ENCODE assay signal across 21 cellular contexts in the genomic region with DNA sequence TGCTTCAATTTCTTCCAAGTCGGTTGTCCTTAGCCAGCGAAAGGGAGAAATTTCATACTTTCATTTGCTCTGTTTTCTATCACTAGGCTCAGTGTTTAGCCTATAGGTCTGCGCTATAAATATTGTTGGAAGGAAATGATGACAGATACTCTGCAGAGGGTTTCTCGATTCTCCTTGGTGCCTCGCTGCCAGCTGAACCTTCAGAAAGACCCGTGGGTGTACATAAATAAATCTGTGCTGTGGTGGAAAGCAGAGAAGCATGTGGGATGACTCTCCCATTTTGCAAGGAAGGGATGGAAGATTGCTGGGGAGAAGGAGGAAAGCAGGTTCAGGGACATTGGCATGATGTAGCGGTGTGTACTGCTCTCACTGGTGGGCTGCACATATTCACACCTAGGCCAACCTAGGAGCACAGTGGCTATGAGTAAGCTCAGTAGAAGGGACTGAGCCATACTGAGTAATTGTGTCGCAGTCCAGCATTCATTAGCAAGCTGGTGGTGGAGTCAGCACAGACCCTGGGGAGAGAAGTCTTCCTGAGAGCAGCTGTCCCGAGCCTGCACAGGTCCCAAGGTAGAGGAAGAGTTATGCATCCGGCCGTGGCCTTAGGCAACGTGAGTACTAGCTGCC. TPM values are rescaled to one million over a fixed set of nuclear protein-coding genes. Genes with fewer than 3 reads are reported as not detected.
DNase-seq lines count a peak whose midpoint lies in the region; ATAC-seq, FAIRE-seq and TF ChIP-seq lines count a peak whose summit lies in the region.
"Had no signal": no experiment of that assay in that cellular context is flagged by ENCODE, and none has a peak within 500 bp of the region (broad histone marks: within the 10 kb centered on the region; RNA-seq: fewer than 3 reads in every experiment).

No MANE protein-coding gene starts in this region.

- intact Hi-C loops in upper lobe of right lung (cut with DNase I), result no loop called here
- intact Hi-C loops in heart left ventricle (cut with DNase I), result no loop called here

- H3F3A ChIP-seq in smooth muscle cell (ENCODE audit: low read depth), result no peaks in the 10 kb centered on the region

- DNase-seq in foreskin keratinocyte (no peak), smooth muscle cell (lab: John Stamatoyannopoulos, UW; ENCODE audit: unreplicated experiment) (no peak), upper lobe of right lung (no peak), GM12892 (ENCODE audit: insufficient read length) (no peak), heart left ventricle (no peak), DMS114 treated with DMSO at 0.1 percent for 48 hours (lab: John Stamatoyannopoulos, UW; ENCODE audit: unreplicated experiment) (no peak), NCI-H510A treated with DMSO at 0.1 percent for 48 hours (lab: John Stamatoyannopoulos, UW) (no peak)
- DNase-seq: C1 segment of cervical spinal cord; Calu3; CD8-positive, alpha-beta T cell; GDM1; H7; KG1; NCI-H1105; NCI-H2029 treated with DMSO at 0.1 percent for 48 hours; NCI-H2171; NCI-H526; Right ventricle myocardium superior had no signal

- H3K27ac ChIP-seq in foreskin keratinocyte, result no peak overlapping the region
- no peak overlapping the region for H3K27ac ChIP-seq in smooth muscle cell (ENCODE audit: low read depth)
- no peak overlapping the region for H3K27ac ChIP-seq in upper lobe of right lung
- no peak overlapping the region for H3K27ac ChIP-seq in heart left ventricle
- H3K27ac ChIP-seq: HL-60 had no signal

- no peaks in the 10 kb centered on the region for H3K79me2 ChIP-seq in smooth muscle cell (ENCODE audit: low read depth)

- H3K4me2 ChIP-seq in smooth muscle cell, result peak overlapping the region; percentile 56

- TF ChIP-seq POLR2A in GM12892 (IDR thresholded peaks at IDR 0.05; ENCODE audit: low read depth, low read length) (no peak), heart left ventricle (IDR thresholded peaks at IDR 0.05) (no peak)

- H4K20me1 ChIP-seq in smooth muscle cell (ENCODE audit: low read depth), result no peaks in the 10 kb centered on the region

- no peaks in the 10 kb centered on the region for H3K27me3 ChIP-seq in foreskin keratinocyte
- H3K27me3 ChIP-seq in smooth muscle cell (ENCODE audit: low read depth), result no peaks in the 10 kb centered on the region
- H3K27me3 ChIP-seq in upper lobe of right lung, result no peaks in the 10 kb centered on the region
- H3K27me3 ChIP-seq in heart left ventricle, result peaks cover 0 to 20% (median 0%) of the 10 kb centered on the region in 9 donors

- H3K4me1 ChIP-seq in foreskin keratinocyte, result no peaks in the 10 kb centered on the region
- H3K4me1 ChIP-seq in smooth muscle cell (ENCODE audit: low read depth), result no peaks in the 10 kb centered on the region
- no peaks in the 10 kb centered on the region for H3K4me1 ChIP-seq in upper lobe of right lung
- H3K4me1 ChIP-seq in heart left ventricle, result no peaks in the 10 kb centered on the region

- ATAC-seq in HG03442 (IDR thresholded peaks at IDR 0.05; ENCODE audit: unreplicated experiment), result peak; percentile 42
- peak; percentile 45 for ATAC-seq in foreskin keratinocyte
- peak; percentile 15 for ATAC-seq in upper lobe of right lung
- ATAC-seq in heart left ventricle, result no peak
- ATAC-seq: CD8-positive, alpha-beta T cell had no signal

- TF ChIP-seq CTCF in foreskin keratinocyte (conservative IDR thresholded peaks at IDR 0.05), result no peak
- no peak for TF ChIP-seq CTCF in smooth muscle cell (IDR thresholded peaks at IDR 0.05; ENCODE audit: borderline replicate concordance, insufficient read depth, poor library complexity, severe bottlenecking)
- TF ChIP-seq CTCF in upper lobe of right lung (IDR thresholded peaks at IDR 0.05), result no peak
- TF ChIP-seq CTCF in heart left ventricle (IDR thresholded peaks at IDR 0.05), result no peak

- FAIRE-seq in GM12892 (lab: Jason Lieb, UNC), result no peak

- H3K9me3 ChIP-seq in smooth muscle cell (replicated peaks; ENCODE audit: low read depth), result no peaks in the 10 kb centered on the region
- no peaks in the 10 kb centered on the region for H3K9me3 ChIP-seq in upper lobe of right lung
- H3K9me3 ChIP-seq in heart left ventricle, result peaks cover 0 to 2% (median 0%) of the 10 kb centered on the region in 12 donors

- WGBS in smooth muscle cell (ENCODE audit: low lambda C conversion rate), result 52% methylated on average over 12 of the region's 12 CpGs
- 48 to 54% (median 50%) methylated on average over 11 to 12 of the region's 12 CpGs for WGBS in heart left ventricle, 4 donors

- H2AFZ ChIP-seq in smooth muscle cell (ENCODE audit: low read depth), result no peak overlapping the region

- no peaks in the 10 kb centered on the region for H3K36me3 ChIP-seq in smooth muscle cell (ENCODE audit: low read depth)
- no peaks in the 10 kb centered on the region for H3K36me3 ChIP-seq in upper lobe of right lung
- no peaks in the 10 kb centered on the region for H3K36me3 ChIP-seq in heart left ventricle

- no peak overlapping the region for H3K4me3 ChIP-seq in smooth muscle cell
- H3K4me3 ChIP-seq in upper lobe of right lung, result no peak overlapping the region
- no peak overlapping the region for H3K4me3 ChIP-seq in heart left ventricle

- no peak overlapping the region for H3K9ac ChIP-seq in smooth muscle cell (ENCODE audit: low read depth)

RNA-seq across cellular contexts. Expression of a gene that starts 50.5 kb away (rescaled TPM):
- total RNA-seq in foreskin keratinocyte (13.4 and 23.5 TPM in 2 replicates), smooth muscle cell (0.31 TPM in 2 replicates), upper lobe of right lung (0.20 TPM), heart left ventricle (not detected)
- polyA plus RNA-seq in foreskin keratinocyte (9.7 and 13.7 TPM in 2 replicates), smooth muscle cell (not detected in 2 replicates), heart left ventricle (not detected)
- not detected for polyA plus RNA-seq in GM12892 (2012; ENCODE audit: missing spikeins)
- total RNA-seq: Calu3; CD8-positive, alpha-beta T cell; H7; Right ventricle myocardium superior; RPMI7951 had no signal

Comparison
In these comparisons a context has a peak if more than half of its experiments do, and no peak if none do; other contexts are left out.
1. ATAC-seq: peak in HG03442 (single experiment), foreskin keratinocyte (single experiment) and upper lobe of right lung (single experiment); none in heart left ventricle (0 of 4).
2. RNA of a gene that starts 50.5 kb away (total RNA-seq): 13.4 to 23.5 TPM in foreskin keratinocyte; 0.31 TPM in smooth muscle cell, 0.20 TPM in upper lobe of right lung (single experiment) and not detected in heart left ventricle; every median in the first group is over 10 times any median in the second.